ENCODE assay signal across 8 cellular contexts in the genomic region with DNA sequence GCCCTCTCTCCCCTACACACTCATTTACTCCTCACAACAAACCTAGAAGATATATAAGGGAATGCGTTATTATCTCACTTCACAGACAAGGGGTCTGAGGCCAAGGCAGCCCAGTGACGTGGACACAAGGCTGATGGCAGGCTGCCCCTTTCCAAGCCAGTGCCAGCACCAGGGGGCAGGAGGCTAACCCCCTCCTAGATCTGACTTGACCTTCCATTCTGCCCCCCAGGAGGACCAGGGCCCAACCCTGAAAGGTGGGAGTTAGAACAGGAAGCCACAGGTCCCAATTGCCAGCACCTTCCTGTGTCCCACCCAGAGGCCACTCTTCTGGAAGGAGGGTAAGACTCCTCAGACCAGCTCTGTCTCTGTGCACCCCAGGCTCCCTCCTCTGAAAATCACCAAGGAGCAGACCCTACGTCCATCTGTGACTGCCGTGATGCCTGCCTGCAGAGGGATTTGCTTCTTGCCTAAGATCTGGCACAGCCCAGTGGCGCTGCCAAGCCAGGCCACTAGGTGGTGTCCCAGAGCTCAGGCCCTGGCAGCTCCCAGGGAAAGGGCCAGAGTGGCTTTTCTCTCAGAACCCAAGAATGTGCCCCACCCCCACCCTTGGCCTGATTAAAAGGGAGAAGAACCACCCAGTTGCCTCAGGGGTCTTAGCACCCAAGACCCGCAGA. TPM values are rescaled to one million over a fixed set of nuclear protein-coding genes. Genes with fewer than 3 reads are reported as not detected.
DNase-seq lines count a peak whose midpoint lies in the region; ATAC-seq and TF ChIP-seq lines count a peak whose summit lies in the region.

No MANE protein-coding gene starts in this region.

- H2AFZ ChIP-seq in osteoblast (ENCODE audit: low read length) = peak overlapping the region; percentile 51

- no peaks in the 10 kb centered on the region for H3K9me3 ChIP-seq in osteoblast (ENCODE audit: low read depth, low read length)

- H3K4me2 ChIP-seq in osteoblast (ENCODE audit: insufficient read depth, low read length) = peak overlapping the region; percentile 84

- peaks cover 54% of the 10 kb centered on the region for H3K79me2 ChIP-seq in osteoblast (ENCODE audit: insufficient read depth, low read length)

- ATAC-seq in SK-N-SH treated with all-trans-retinoic acid at 6 μM for 48 hours = peak; percentile 63

- H3K4me3 ChIP-seq in osteoblast (ENCODE audit: insufficient read depth, low read length) = peak overlapping the region; percentile 58

- H3K4me1 ChIP-seq in osteoblast (ENCODE audit: insufficient read depth, low read length) = peaks cover 50% of the 10 kb centered on the region

- H3K27ac ChIP-seq in osteoblast (ENCODE audit: low read depth, low read length) = peak overlapping the region; percentile 98

- no peaks in the 10 kb centered on the region for H3K36me3 ChIP-seq in osteoblast (ENCODE audit: insufficient read depth, low read length)

- DNase-seq in LHCN-M2 (ENCODE audit: low read depth) = peak; percentile 87
- peak; percentile 81 for DNase-seq in activated naive CD4-positive, alpha-beta T cell treated with anti-CD3 and anti-CD28 coated beads, Interleukin-2, amount 50 U/mL, for 16 hours
- peak; percentile 83 for DNase-seq in globus pallidus (ENCODE audit: low spot score)
- peak; percentile 97 for DNase-seq in osteoblast (ENCODE audit: insufficient read length, low spot score, missing footprints)
- peak; percentile 82 for DNase-seq in superior temporal gyrus (ENCODE audit: extremely low spot score)
- no peak for DNase-seq in NCI-H128 (lab: John Stamatoyannopoulos, UW; ENCODE audit: unreplicated experiment)

- H4K20me1 ChIP-seq in osteoblast (ENCODE audit: insufficient read depth, low read length) = no peaks in the 10 kb centered on the region

- H3K27me3 ChIP-seq in osteoblast (ENCODE audit: insufficient read depth, low read length) = no peaks in the 10 kb centered on the region

- TF ChIP-seq CTCF in GM12801 (IDR thresholded peaks at IDR 0.05; ENCODE audit: extremely low read depth, insufficient read length) (peak; percentile 94), osteoblast (IDR thresholded peaks at IDR 0.05; ENCODE audit: extremely low read depth, low read depth, low read length) (peak; percentile 99)

TF ChIP-seq in SK-N-SH treated with all-trans-retinoic acid at 6 μM for 48 hours, 23 proteins besides CTCF, POLR2A, EP300 and RAD21:
- TF ChIP-seq, protein P1, sequence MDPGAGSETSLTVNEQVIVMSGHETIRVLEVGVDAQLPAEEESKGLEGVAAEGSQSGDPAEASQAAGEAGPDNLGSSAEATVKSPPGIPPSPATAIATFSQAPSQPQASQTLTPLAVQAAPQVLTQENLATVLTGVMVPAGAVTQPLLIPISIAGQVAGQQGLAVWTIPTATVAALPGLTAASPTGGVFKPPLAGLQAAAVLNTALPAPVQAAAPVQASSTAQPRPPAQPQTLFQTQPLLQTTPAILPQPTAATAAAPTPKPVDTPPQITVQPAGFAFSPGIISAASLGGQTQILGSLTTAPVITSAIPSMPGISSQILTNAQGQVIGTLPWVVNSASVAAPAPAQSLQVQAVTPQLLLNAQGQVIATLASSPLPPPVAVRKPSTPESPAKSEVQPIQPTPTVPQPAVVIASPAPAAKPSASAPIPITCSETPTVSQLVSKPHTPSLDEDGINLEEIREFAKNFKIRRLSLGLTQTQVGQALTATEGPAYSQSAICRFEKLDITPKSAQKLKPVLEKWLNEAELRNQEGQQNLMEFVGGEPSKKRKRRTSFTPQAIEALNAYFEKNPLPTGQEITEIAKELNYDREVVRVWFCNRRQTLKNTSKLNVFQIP (CRISPR knock-in tag; IDR thresholded peaks at IDR 0.05; ENCODE audit: borderline replicate concordance, low read depth) = peak; percentile 51; the same call in 1 of the 2 replicates
- TF ChIP-seq, protein P2, sequence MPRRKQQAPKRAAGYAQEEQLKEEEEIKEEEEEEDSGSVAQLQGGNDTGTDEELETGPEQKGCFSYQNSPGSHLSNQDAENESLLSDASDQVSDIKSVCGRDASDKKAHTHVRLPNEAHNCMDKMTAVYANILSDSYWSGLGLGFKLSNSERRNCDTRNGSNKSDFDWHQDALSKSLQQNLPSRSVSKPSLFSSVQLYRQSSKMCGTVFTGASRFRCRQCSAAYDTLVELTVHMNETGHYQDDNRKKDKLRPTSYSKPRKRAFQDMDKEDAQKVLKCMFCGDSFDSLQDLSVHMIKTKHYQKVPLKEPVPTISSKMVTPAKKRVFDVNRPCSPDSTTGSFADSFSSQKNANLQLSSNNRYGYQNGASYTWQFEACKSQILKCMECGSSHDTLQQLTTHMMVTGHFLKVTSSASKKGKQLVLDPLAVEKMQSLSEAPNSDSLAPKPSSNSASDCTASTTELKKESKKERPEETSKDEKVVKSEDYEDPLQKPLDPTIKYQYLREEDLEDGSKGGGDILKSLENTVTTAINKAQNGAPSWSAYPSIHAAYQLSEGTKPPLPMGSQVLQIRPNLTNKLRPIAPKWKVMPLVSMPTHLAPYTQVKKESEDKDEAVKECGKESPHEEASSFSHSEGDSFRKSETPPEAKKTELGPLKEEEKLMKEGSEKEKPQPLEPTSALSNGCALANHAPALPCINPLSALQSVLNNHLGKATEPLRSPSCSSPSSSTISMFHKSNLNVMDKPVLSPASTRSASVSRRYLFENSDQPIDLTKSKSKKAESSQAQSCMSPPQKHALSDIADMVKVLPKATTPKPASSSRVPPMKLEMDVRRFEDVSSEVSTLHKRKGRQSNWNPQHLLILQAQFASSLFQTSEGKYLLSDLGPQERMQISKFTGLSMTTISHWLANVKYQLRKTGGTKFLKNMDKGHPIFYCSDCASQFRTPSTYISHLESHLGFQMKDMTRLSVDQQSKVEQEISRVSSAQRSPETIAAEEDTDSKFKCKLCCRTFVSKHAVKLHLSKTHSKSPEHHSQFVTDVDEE (CRISPR knock-in tag; IDR thresholded peaks at IDR 0.05) = peak; percentile 28; the same call in 1 of the 2 replicates
- 0 out of 2 replicates have a peak, but pooled peaks have one; percentile 22 for TF ChIP-seq TOX (CRISPR knock-in tag; IDR thresholded peaks at IDR 0.05; ENCODE audit: borderline replicate concordance)
- no peak for TF ChIP-seq ESRRG (CRISPR knock-in tag; IDR thresholded peaks at IDR 0.05)
- TF ChIP-seq ISL1 (CRISPR knock-in tag; IDR thresholded peaks at IDR 0.05) = no peak

RNA-seq across cellular contexts. Expression of a gene that starts 42.4 kb away (rescaled TPM):
- total RNA-seq in LHCN-M2 (2014; rRNA removed) (29.9 and 32.1 TPM in 2 replicates), osteoblast (17.1 and 19.9 TPM in 2 replicates)
- 57.8 TPM for polyA plus RNA-seq in LHCN-M2 (2012)
